ENCODE assay signal across 9 cellular contexts in genomic region chr4:95387719-95388118, GRCh38.
"Had no signal": no experiment of that assay in that cellular context is flagged by ENCODE, and none has a peak within 500 bp of the region (broad histone marks: within the 10 kb centered on the region; RNA-seq: fewer than 3 reads in every experiment).

No MANE protein-coding gene starts in this region.

- ATAC-seq: HCT116, HepG2 had no signal

- FAIRE-seq: HepG2 had no signal

- H3K36me3 Mint-ChIP-seq: IgD-negative memory B cell had no signal

- H3K27ac ChIP-seq: GM23248, HL-60 had no signal

- H3K27ac Mint-ChIP-seq: HFFc6, IgD-negative memory B cell had no signal

- H3K36me3 ChIP-seq: HAP-1 had no signal

- H3K4me3 Mint-ChIP-seq: HFFc6, IgD-negative memory B cell had no signal

- H3K27me3 Mint-ChIP-seq: IgD-negative memory B cell had no signal

- H3K4me3 ChIP-seq: GM23248, HAP-1 had no signal

- H2AFZ ChIP-seq: GM23248 had no signal

- H3K9ac ChIP-seq: GM23248 had no signal

- H3K9me3 ChIP-seq: HAP-1 had no signal

- H3K4me1 Mint-ChIP-seq: IgD-negative memory B cell had no signal

- DNase-seq: GM23248, GOT3, H7, HFFc6 had no signal
